Comparison of ENCODE assay signal across 16 cellular contexts in genomic region chr20:34240698-34241615, GRCh38. TPM values are rescaled to one million over a fixed set of nuclear protein-coding genes. Genes with fewer than 3 reads are reported as not detected.
DNase-seq lines count a peak whose midpoint lies in the region; ATAC-seq and TF ChIP-seq lines count a peak whose summit lies in the region.
"Had no signal": no experiment of that assay in that cellular context is flagged by ENCODE, and none has a peak within 500 bp of the region (broad histone marks: within the 10 kb centered on the region; RNA-seq: fewer than 3 reads in every experiment).

TSS of gene ASIP (plus strand) at chr20:34241423. CDS start at chr20:34260375, 18,952 bp downstream.

- DNase-seq in stimulated activated naive CD8-positive, alpha-beta T cell treated with anti-CD3 and anti-CD28 coated beads, Interleukin-15, Interleukin-2, amounts not matched to agents 100 U/mL and 50 U/mL, for 24 hours, result no peak
- DNase-seq in MV-4-11 (lab: John Stamatoyannopoulos, UW), result peak; percentile 29
- DNase-seq in fibroblast of peridontal ligament (ENCODE audit: extremely low read depth), result peak; percentile 94
- DNase-seq in type B pancreatic cell (ENCODE audit: extremely low spot score, unreplicated experiment), result peak; percentile 29
- no peak for DNase-seq in left lung
- DNase-seq: HCEC 1CT, hippocampal formation, NCI-H1105 treated with DMSO at 0.1 percent for 48 hours had no signal

- peaks cover 15% of the 10 kb centered on the region for H3K4me1 Mint-ChIP-seq in stimulated activated naive CD8-positive, alpha-beta T cell treated with anti-CD3 and anti-CD28 coated beads, Interleukin-15, Interleukin-2, amounts not matched to agents 100 ng/mL and 50 ng/mL, for 24 hours (ENCODE audit: low read depth)
- H3K4me1 Mint-ChIP-seq in type B pancreatic cell (ENCODE audit: unreplicated experiment), result peaks cover 24% of the 10 kb centered on the region

- no peaks in the 10 kb centered on the region for H3K36me3 ChIP-seq in left lung
- H3K36me3 ChIP-seq: ascending aorta had no signal

- no peaks in the 10 kb centered on the region for H3K27me3 Mint-ChIP-seq in stimulated activated naive CD8-positive, alpha-beta T cell treated with anti-CD3 and anti-CD28 coated beads, Interleukin-15, Interleukin-2, amounts not matched to agents 100 ng/mL and 50 ng/mL, for 24 hours
- peaks cover 5% of the 10 kb centered on the region for H3K27me3 Mint-ChIP-seq in type B pancreatic cell

- H3K4me3 Mint-ChIP-seq in stimulated activated naive CD8-positive, alpha-beta T cell treated with anti-CD3 and anti-CD28 coated beads, Interleukin-15, Interleukin-2, amounts not matched to agents 100 ng/mL and 50 ng/mL, for 24 hours, result no peak within 1 kb of the TSS
- H3K4me3 Mint-ChIP-seq in type B pancreatic cell, result no peak within 1 kb of the TSS
- H3K4me3 Mint-ChIP-seq: CD8-positive, alpha-beta memory T cell had no signal

- no peaks in the 10 kb centered on the region for H3K27me3 ChIP-seq in left lung
- H3K27me3 ChIP-seq: ascending aorta had no signal

- H3K4me1 ChIP-seq in left lung, result no peaks in the 10 kb centered on the region
- H3K4me1 ChIP-seq: ascending aorta had no signal

- no peak for ATAC-seq in stimulated activated naive CD8-positive, alpha-beta T cell treated with anti-CD3 and anti-CD28 coated beads, Interleukin-15, Interleukin-2, amounts not matched to agents 100 U/mL and 50 U/mL, for 24 hours
- ATAC-seq in left lung (no peak), HG02588 (IDR thresholded peaks at IDR 0.05; ENCODE audit: unreplicated experiment) (no peak), HG02884 (IDR thresholded peaks at IDR 0.05; ENCODE audit: unreplicated experiment) (no peak)

- H3K27ac ChIP-seq in left lung, result no peak within 1 kb of the TSS
- H3K27ac ChIP-seq: ascending aorta, coronary artery had no signal

- peak within 1 kb of the TSS; percentile 4 for H3K27ac Mint-ChIP-seq in stimulated activated naive CD8-positive, alpha-beta T cell treated with anti-CD3 and anti-CD28 coated beads, Interleukin-15, Interleukin-2, amounts not matched to agents 100 ng/mL and 50 ng/mL, for 24 hours
- no peak within 1 kb of the TSS for H3K27ac Mint-ChIP-seq in type B pancreatic cell

- TF ChIP-seq CTCF in type B pancreatic cell (conservative IDR thresholded peaks at IDR 0.05), result no peak
- TF ChIP-seq CTCF in left lung (IDR thresholded peaks at IDR 0.05), result no peak

- no peak within 1 kb of the TSS for H3K4me3 ChIP-seq in left lung
- H3K4me3 ChIP-seq: ascending aorta, coronary artery had no signal

- peaks cover 6% of the 10 kb centered on the region for H3K36me3 Mint-ChIP-seq in stimulated activated naive CD8-positive, alpha-beta T cell treated with anti-CD3 and anti-CD28 coated beads, Interleukin-15, Interleukin-2, amounts not matched to agents 100 ng/mL and 50 ng/mL, for 24 hours (ENCODE audit: low read depth)
- H3K36me3 Mint-ChIP-seq in type B pancreatic cell, result no peaks in the 10 kb centered on the region

- intact Hi-C loops in left lung (cut with DNase I), result no loop called here

- H3K9me3 Mint-ChIP-seq in stimulated activated naive CD8-positive, alpha-beta T cell treated with anti-CD3 and anti-CD28 coated beads, Interleukin-15, Interleukin-2, amounts not matched to agents 100 ng/mL and 50 ng/mL, for 24 hours, result peaks cover 14% of the 10 kb centered on the region
- peaks cover 10% of the 10 kb centered on the region for H3K9me3 Mint-ChIP-seq in type B pancreatic cell

- H3K9me3 ChIP-seq in left lung, result peaks cover 0 to 20% of the 10 kb centered on the region in 2 donors

RNA-seq across cellular contexts. Expression of gene ASIP, which starts in this region (rescaled TPM):
- 1.1 TPM in 1 of 2 replicates, not detected in the other for total RNA-seq in type B pancreatic cell (ENCODE audit: low replicate concordance)
- under 1 TPM in 1 of 2 donors, not detected in 1; 0.79 TPM for total RNA-seq in left lung
- total RNA-seq: ascending aorta; CD8-positive, alpha-beta memory T cell; G401; posterior vena cava had no signal

Comparison
In these comparisons a context has a peak if more than half of its experiments do, and no peak if none do; other contexts are left out.
1. DNase-seq: peak in MV-4-11 (single experiment), fibroblast of peridontal ligament (single experiment) and type B pancreatic cell (single experiment); none in stimulated activated naive CD8-positive, alpha-beta T cell treated with anti-CD3 and anti-CD28 coated beads, Interleukin-15, Interleukin-2, amounts not matched to agents 100 U/mL and 50 U/mL, for 24 hours (single experiment) and left lung (0 of 2).